Comparison of ENCODE assay signal across 29 cellular contexts in genomic region chr2:239612133-239612532, GRCh38.
"Had no signal": no experiment of that assay in that cellular context is flagged by ENCODE, and none has a peak within 500 bp of the region (broad histone marks: within the 10 kb centered on the region; RNA-seq: fewer than 3 reads in every experiment).

No MANE protein-coding gene starts in this region.

- H3K4me1 Mint-ChIP-seq: activated CD4-positive, alpha-beta T cell treated with anti-CD3 and anti-CD28 coated beads, Interleukin-2, amount 10 ng/mL, durations not matched to agents 24 days and 14 days had no signal

- H3K9me3 ChIP-seq: adrenal gland, body of pancreas had no signal

- H3K4me3 Mint-ChIP-seq: activated CD4-positive, alpha-beta T cell treated with anti-CD3 and anti-CD28 coated beads, Interleukin-2, amount 10 ng/mL, durations not matched to agents 24 days and 14 days; activated CD8-positive, alpha-beta T cell treated with anti-CD3 and anti-CD28 coated beads for 36 hours; activated T-helper 17 cell treated with anti-CD3 and anti-CD28 coated beads, Interleukin-2, amount 50 U/mL, for 72 hours; immature natural killer cell; natural killer cell; neural progenitor cell; stimulated activated effector memory CD8-positive, alpha-beta T cell treated with anti-CD3 and anti-CD28 coated beads, Interleukin-12 subunit alpha, Interleukin-12 subunit beta, amount 100 ng/mL, for 72 hours; stimulated activated naive CD8-positive, alpha-beta T cell treated with anti-CD3 and anti-CD28 coated beads, Interleukin-15, Interleukin-2, amounts not matched to agents 100 ng/mL and 50 ng/mL, for 24 hours; T-helper 17 cell had no signal

- H3K27me3 ChIP-seq: adrenal gland, body of pancreas, foreskin keratinocyte, neural progenitor cell, right lobe of liver, upper lobe of left lung had no signal

- DNase-seq: activated CD4-positive, alpha-beta T cell treated with anti-CD3 and anti-CD28 coated beads, Interleukin-2, amount 10 ng/mL, durations not matched to agents 24 days and 14 days; activated CD4-positive, CD25-positive, alpha-beta regulatory T cell treated with anti-CD3 and anti-CD28 coated beads, Interleukin-2, amount 50 U/mL, for 72 hours; activated CD8-positive, alpha-beta T cell treated with anti-CD3 and anti-CD28 coated beads for 36 hours; activated naive CD4-positive, alpha-beta T cell; activated T-cell treated with anti-CD3 and anti-CD28 coated beads, Interleukin-2, amount 50 U/mL, for 1 hour; body of pancreas; foreskin keratinocyte; hypothalamus; immature natural killer cell; kidney; left colon; mesenchymal stem cell; natural killer cell; stimulated activated CD4-positive, alpha-beta T cell treated with anti-CD3 and anti-CD28 coated beads, Interleukin-12 subunit alpha, Interleukin-12 subunit beta, amount 100 ng/mL, for 4 hours; stimulated activated CD4-positive, alpha-beta T cell treated with anti-CD3 and anti-CD28 coated beads, Interleukin-4, amount 100 ng/mL, for 1 hour; substantia nigra; T-helper 17 cell; T1000 had no signal

- H3K27ac ChIP-seq: adrenal gland, body of pancreas, esophagus muscularis mucosa, foreskin keratinocyte, heart left ventricle, neural progenitor cell, right lobe of liver, skin epidermis, upper lobe of left lung had no signal

- H3K27me3 Mint-ChIP-seq: activated T-helper 17 cell treated with anti-CD3 and anti-CD28 coated beads, Interleukin-2, amount 50 U/mL, for 72 hours; T-helper 17 cell had no signal

- H3K36me3 ChIP-seq: adrenal gland, esophagus muscularis mucosa, heart left ventricle, neural progenitor cell, right lobe of liver, upper lobe of left lung had no signal

- H3K4me3 ChIP-seq: adrenal gland, body of pancreas, esophagus muscularis mucosa, heart left ventricle, neural progenitor cell, right lobe of liver, skin epidermis, upper lobe of left lung had no signal

- H3K36me3 Mint-ChIP-seq: activated naive CD4-positive, alpha-beta T cell treated with anti-CD3 and anti-CD28 coated beads, Interleukin-2, amount 50 U/mL, for 72 hours; neural progenitor cell had no signal

- H3K27ac Mint-ChIP-seq: activated CD4-positive, alpha-beta T cell treated with anti-CD3 and anti-CD28 coated beads, Interleukin-2, amount 10 ng/mL, durations not matched to agents 24 days and 14 days; activated CD8-positive, alpha-beta T cell treated with anti-CD3 and anti-CD28 coated beads for 36 hours; activated naive CD4-positive, alpha-beta T cell treated with anti-CD3 and anti-CD28 coated beads, Interleukin-2, amount 50 U/mL, for 72 hours; activated T-helper 17 cell treated with anti-CD3 and anti-CD28 coated beads, Interleukin-2, amount 50 U/mL, for 72 hours; immature natural killer cell; natural killer cell; neural progenitor cell; stimulated activated effector memory CD8-positive, alpha-beta T cell treated with anti-CD3 and anti-CD28 coated beads, Interleukin-12 subunit alpha, Interleukin-12 subunit beta, amount 100 ng/mL, for 72 hours; stimulated activated naive CD8-positive, alpha-beta T cell treated with anti-CD3 and anti-CD28 coated beads, Interleukin-15, Interleukin-2, amounts not matched to agents 100 ng/mL and 50 ng/mL, for 24 hours; T-helper 17 cell had no signal

- H3K9me3 Mint-ChIP-seq: activated CD4-positive, alpha-beta T cell treated with anti-CD3 and anti-CD28 coated beads, Interleukin-2, amount 10 ng/mL, durations not matched to agents 24 days and 14 days; activated CD8-positive, alpha-beta T cell treated with anti-CD3 and anti-CD28 coated beads for 36 hours; activated T-helper 17 cell treated with anti-CD3 and anti-CD28 coated beads, Interleukin-2, amount 50 U/mL, for 72 hours had no signal

- H3K4me1 ChIP-seq: adrenal gland, body of pancreas, esophagus muscularis mucosa, foreskin keratinocyte, neural progenitor cell, right lobe of liver had no signal
